ENCODE assay signal across 17 cellular contexts in genomic region chr11:121881806-121882205, GRCh38.
DNase-seq lines count a peak whose midpoint lies in the region; ATAC-seq and TF ChIP-seq lines count a peak whose summit lies in the region.
"Had no signal": no experiment of that assay in that cellular context is flagged by ENCODE, and none has a peak within 500 bp of the region (broad histone marks: within the 10 kb centered on the region; RNA-seq: fewer than 3 reads in every experiment).

No MANE protein-coding gene starts in this region.

- TF ChIP-seq CTCF in AG04449 (IDR thresholded peaks at IDR 0.05; ENCODE audit: insufficient read depth, low read length, missing control alignments) = no peak

- H3K4me3 ChIP-seq in AG04449 (ENCODE audit: low read depth, low read length) (no peak overlapping the region), SJCRH30 (no peak overlapping the region)
- H3K4me3 ChIP-seq: stomach, upper lobe of right lung had no signal

- CTCF ChIA-PET in AG04449 (lab: Yijun Ruan, JAX) = interaction anchor here (1.1 to 1.9 kb wide), 2 partner anchors 11 to 227 kb away, joined by 3 to 7 read pairs; no protein-coding TSS in a partner anchor

- ATAC-seq in SK-N-SH treated with all-trans-retinoic acid at 6 μM for 48 hours = no peak
- ATAC-seq: Panc1, upper lobe of right lung had no signal

- H3K27ac ChIP-seq in SJCRH30 = no peak overlapping the region
- H3K27ac ChIP-seq: stomach, upper lobe of right lung had no signal

- H3K9me3 ChIP-seq in SJCRH30 (replicated peaks) = no peaks in the 10 kb centered on the region
- H3K9me3 ChIP-seq: stomach, upper lobe of right lung had no signal

- DNase-seq in AG04449 (ENCODE audit: low read depth, low spot score) (peak; percentile 87), H4 (ENCODE audit: low spot score) (peak; percentile 60), SW480 (ENCODE audit: low spot score) (peak; percentile 59), fibroblast of peridontal ligament (ENCODE audit: extremely low read depth) (peak; percentile 77), Ammon's horn (ENCODE audit: low spot score) (no peak), NCI-H774 (lab: John Stamatoyannopoulos, UW) (no peak), SJCRH30 (no peak)
- DNase-seq: activated CD4-positive, alpha-beta T cell treated with anti-CD3 and anti-CD28 coated beads, Interleukin-2, amount 50 U/mL, for 48 hours; activated naive CD4-positive, alpha-beta T cell treated with anti-CD3 and anti-CD28 coated beads, Interleukin-2, amount 50 U/mL, for 16 hours; activated T-cell treated with anti-CD3 and anti-CD28 coated beads, Interleukin-2, amount 50 U/mL, for 24 hours; midbrain; NCI-H1092; NCI-H69; stomach; upper lobe of right lung had no signal

- H3K36me3 ChIP-seq in SJCRH30 = no peaks in the 10 kb centered on the region
- H3K36me3 ChIP-seq: stomach, upper lobe of right lung had no signal

- H3K27me3 ChIP-seq in SJCRH30 = no peaks in the 10 kb centered on the region
- H3K27me3 ChIP-seq: stomach, upper lobe of right lung had no signal

- peaks cover 8% of the 10 kb centered on the region for H3K4me1 ChIP-seq in SJCRH30
- H3K4me1 ChIP-seq: stomach, upper lobe of right lung had no signal

- POLR2A ChIA-PET in AG04449 (lab: Yijun Ruan, JAX) = interaction anchor here (1.1 kb wide), 1 partner anchor 40 kb away, joined by 3 read pairs; no protein-coding TSS in a partner anchor

TF ChIP-seq in SK-N-SH treated with all-trans-retinoic acid at 6 μM for 48 hours, 23 proteins besides CTCF, POLR2A, EP300 and RAD21:
- TF ChIP-seq ISL1 (CRISPR knock-in tag; IDR thresholded peaks at IDR 0.05) (no peak), RARB (CRISPR knock-in tag; IDR thresholded peaks at IDR 0.05) (no peak), CSRNP3 (CRISPR knock-in tag; IDR thresholded peaks at IDR 0.05) (no peak)

Comparison
In these comparisons a context has a peak if more than half of its experiments do, and no peak if none do; other contexts are left out.
1. DNase-seq: peak in AG04449 (single experiment), H4 (single experiment), SW480 (single experiment) and fibroblast of peridontal ligament (single experiment); none in Ammon's horn (single experiment), NCI-H774 (single experiment) and SJCRH30 (0 of 2).